8 cellular contexts compared by ENCODE assay signal in genomic region chr7:138478499-138478908, GRCh38. TPM values are rescaled to one million over a fixed set of nuclear protein-coding genes. Genes with fewer than 3 reads are reported as not detected.
DNase-seq lines count a peak whose midpoint lies in the region; ATAC-seq and TF ChIP-seq lines count a peak whose summit lies in the region.

No MANE protein-coding gene starts in this region.

- H3K4me3 Mint-ChIP-seq in stimulated activated naive B cell treated with anti-CD40 and anti-IgM and Interleukin-4, amounts not matched to agents 10 μg/mL and 1 μg/mL and 100 μg/mL, for 72 hours: no peak overlapping the region
- H3K4me3 Mint-ChIP-seq in CD8-positive, alpha-beta T cell: no peak overlapping the region

- H3K27ac ChIP-seq in CD8-positive, alpha-beta T cell (ENCODE audit: low read depth, low read length): no peak overlapping the region

- H3K36me3 Mint-ChIP-seq in stimulated activated naive B cell treated with anti-CD40 and anti-IgM and Interleukin-4, amounts not matched to agents 10 μg/mL and 1 μg/mL and 100 μg/mL, for 72 hours: peaks cover 1 to 4% of the 10 kb centered on the region in 2 donors
- H3K36me3 Mint-ChIP-seq in CD8-positive, alpha-beta T cell: peaks cover 2% of the 10 kb centered on the region

- intact Hi-C loops in CD8-positive, alpha-beta T cell (cut with DNase I, micrococcal nuclease): no loop called here

- no peaks in the 10 kb centered on the region for H3K27me3 ChIP-seq in CD8-positive, alpha-beta T cell (ENCODE audit: insufficient read depth, low read length)

- peak; percentile 62 to 69 for ATAC-seq in activated CD4-positive, CD25-positive, alpha-beta regulatory T cell treated with anti-CD3 and anti-CD28 coated beads, Interleukin-2, amount 50 U/mL, for 24 hours
- ATAC-seq in HG02885 (IDR thresholded peaks at IDR 0.05; ENCODE audit: poor library complexity, unreplicated experiment): peak; percentile 79
- peak; percentile 60 to 80 for ATAC-seq in stimulated activated naive B cell treated with anti-CD40 and anti-IgM and Interleukin-4, amounts not matched to agents 10 μg/mL and 1 μg/mL and 100 μg/mL, for 72 hours (replicated peaks)
- no peak for ATAC-seq in CD8-positive, alpha-beta T cell

- H3K36me3 ChIP-seq in CD8-positive, alpha-beta T cell (ENCODE audit: insufficient read depth, low read length): no peaks in the 10 kb centered on the region

- H3K4me1 Mint-ChIP-seq in stimulated activated naive B cell treated with anti-CD40 and anti-IgM and Interleukin-4, amounts not matched to agents 10 μg/mL and 1 μg/mL and 100 μg/mL, for 72 hours: peaks cover 28 to 57% of the 10 kb centered on the region in 2 donors
- peaks cover 66% of the 10 kb centered on the region for H3K4me1 Mint-ChIP-seq in CD8-positive, alpha-beta T cell (ENCODE audit: low read depth)

- no peak for DNase-seq in activated CD4-positive, CD25-positive, alpha-beta regulatory T cell treated with anti-CD3 and anti-CD28 coated beads, Interleukin-2, amount 50 U/mL, for 72 hours
- DNase-seq in NCI-H510A treated with DMSO at 0.1 percent for 48 hours (lab: John Stamatoyannopoulos, UW): peak; percentile 65
- no peak for DNase-seq in stimulated activated naive B cell treated with anti-CD40 and anti-IgM and Interleukin-4, amounts not matched to agents 10 μg/mL and 1 μg/mL and 100 μg/mL, for 72 hours
- DNase-seq in NCI-H1694 treated with DMSO at 0.1 percent for 48 hours (lab: John Stamatoyannopoulos, UW): no peak
- no peak for DNase-seq in activated gamma-delta T cell treated with Interleukin-2 at 50 U/mL for 16 hours
- no peak for DNase-seq in CD8-positive, alpha-beta T cell

- no peak overlapping the region for H3K4me3 ChIP-seq in CD8-positive, alpha-beta T cell (ENCODE audit: low read depth, low read length)

- H3K27me3 Mint-ChIP-seq in stimulated activated naive B cell treated with anti-CD40 and anti-IgM and Interleukin-4, amounts not matched to agents 10 μg/mL and 1 μg/mL and 100 μg/mL, for 72 hours: no peaks in the 10 kb centered on the region
- no peaks in the 10 kb centered on the region for H3K27me3 Mint-ChIP-seq in CD8-positive, alpha-beta T cell (ENCODE audit: low read depth)

- no peaks in the 10 kb centered on the region for H3K9me3 ChIP-seq in CD8-positive, alpha-beta T cell (ENCODE audit: low read length)

- peaks cover 14% of the 10 kb centered on the region for H3K4me1 ChIP-seq in CD8-positive, alpha-beta T cell (ENCODE audit: insufficient read depth, low read length)

- no peak overlapping the region for H3K27ac Mint-ChIP-seq in stimulated activated naive B cell treated with anti-CD40 and anti-IgM and Interleukin-4, amounts not matched to agents 10 μg/mL and 1 μg/mL and 100 μg/mL, for 72 hours
- H3K27ac Mint-ChIP-seq in CD8-positive, alpha-beta T cell: no peak overlapping the region

- CTCF ChIA-PET in CD8-positive, alpha-beta T cell (lab: Charles Lee): interaction anchor here (1.5 kb wide), 1 partner anchor 10 kb away, joined by 3 read pairs; no protein-coding TSS in a partner anchor

- no peaks in the 10 kb centered on the region for H3K9me3 Mint-ChIP-seq in stimulated activated naive B cell treated with anti-CD40 and anti-IgM and Interleukin-4, amounts not matched to agents 10 μg/mL and 1 μg/mL and 100 μg/mL, for 72 hours
- H3K9me3 Mint-ChIP-seq in CD8-positive, alpha-beta T cell: no peaks in the 10 kb centered on the region

- POLR2A ChIA-PET in CD8-positive, alpha-beta T cell (lab: Charles Lee): no interaction called here

- TF ChIP-seq CTCF in CD8-positive, alpha-beta T cell (IDR thresholded peaks at IDR 0.05): no peak

RNA-seq across cellular contexts. Expression of gene TRIM24, which starts 18.4 kb away (rescaled TPM):
- 10 to 100 TPM; 16.1 to 16.2 TPM for total RNA-seq in CD8-positive, alpha-beta T cell
